ENCODE assay signal across 31 cellular contexts in the genomic region with DNA sequence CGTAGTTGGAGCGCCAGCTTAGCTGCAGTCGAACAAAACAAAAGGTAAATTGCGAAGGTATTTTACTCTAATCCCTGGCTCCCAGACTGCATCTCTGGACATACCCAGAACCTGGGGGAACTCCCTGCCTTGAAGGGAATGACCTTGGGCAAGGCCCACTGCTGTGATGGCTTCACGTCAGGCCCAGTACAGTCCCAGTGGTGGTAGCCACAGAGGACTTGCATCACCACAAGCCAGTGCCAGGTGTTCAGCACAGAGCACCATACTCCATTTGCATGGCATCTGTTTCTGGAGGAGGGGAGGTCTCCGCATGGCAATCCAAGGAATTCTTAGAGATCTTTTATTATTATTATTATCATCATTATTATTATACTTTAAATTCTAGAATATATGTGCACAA. TPM values are rescaled to one million over a fixed set of nuclear protein-coding genes. Genes with fewer than 3 reads are reported as not detected.
"Had no signal": no experiment of that assay in that cellular context is flagged by ENCODE, and none has a peak within 500 bp of the region (broad histone marks: within the 10 kb centered on the region; RNA-seq: fewer than 3 reads in every experiment).

No MANE protein-coding gene starts in this region.

- H3K9me3 ChIP-seq: suprapubic skin, testis, thoracic aorta, thyroid gland, tibial artery, transverse colon, upper lobe of left lung, upper lobe of right lung, uterus, vagina had no signal

- H3K9me3 Mint-ChIP-seq: stimulated activated naive CD8-positive, alpha-beta T cell treated with anti-CD3 and anti-CD28 coated beads, Interleukin-15, Interleukin-2, amounts not matched to agents 100 ng/mL and 50 ng/mL, for 24 hours; type B pancreatic cell had no signal

- H3K27ac ChIP-seq: stomach, suprapubic skin, testis, thoracic aorta, thyroid gland, tibial artery, tibial nerve, transverse colon, upper lobe of left lung, upper lobe of right lung, uterus, vagina had no signal

- H3K4me3 Mint-ChIP-seq: stimulated activated effector memory CD8-positive, alpha-beta T cell treated with anti-CD3 and anti-CD28 coated beads, Interleukin-12 subunit alpha, Interleukin-12 subunit beta, amount 100 ng/mL, for 72 hours; stimulated activated naive B cell treated with anti-CD40 and anti-IgM and Interleukin-4, amounts not matched to agents 10 μg/mL and 1 μg/mL and 100 μg/mL, for 72 hours; stimulated activated naive CD8-positive, alpha-beta T cell treated with anti-CD3 and anti-CD28 coated beads, Interleukin-15, amount 100 ng/mL, for 72 hours; stimulated activated naive CD8-positive, alpha-beta T cell treated with anti-CD3 and anti-CD28 coated beads, Interleukin-15, Interleukin-2, amounts not matched to agents 100 ng/mL and 50 ng/mL, for 24 hours; type B pancreatic cell had no signal

- ATAC-seq: stimulated activated effector memory CD8-positive, alpha-beta T cell treated with anti-CD3 and anti-CD28 coated beads, Interleukin-12 subunit alpha, Interleukin-12 subunit beta, amount 100 ng/mL, for 72 hours; stimulated activated naive B cell treated with anti-CD40 and anti-IgM and Interleukin-4, amounts not matched to agents 10 μg/mL and 1 μg/mL and 100 μg/mL, for 72 hours; stimulated activated naive CD8-positive, alpha-beta T cell treated with anti-CD3 and anti-CD28 coated beads, Interleukin-15, amount 100 ng/mL, for 72 hours; stimulated activated naive CD8-positive, alpha-beta T cell treated with anti-CD3 and anti-CD28 coated beads, Interleukin-15, Interleukin-2, amounts not matched to agents 100 U/mL and 50 U/mL, for 24 hours; upper lobe of right lung had no signal

- DNase-seq: stimulated activated CD4-positive, alpha-beta T cell treated with anti-CD3 and anti-CD28 coated beads, Interleukin-2, amount 100 ng/mL, for 48 hours; stimulated activated CD4-positive, alpha-beta T cell treated with anti-CD3 and anti-CD28 coated beads, Interleukin-4, amount 100 ng/mL, for 1 hour; stimulated activated CD4-positive, alpha-beta T cell treated with anti-CD3 and anti-CD28 coated beads, Interleukin-4, amount 100 ng/mL, for 24 hours; stimulated activated CD4-positive, alpha-beta T cell treated with anti-CD3 and anti-CD28 coated beads, Interleukin-4, amount 100 ng/mL, for 4 hours; stimulated activated CD8-positive, alpha-beta memory T cell treated with anti-CD3 and anti-CD28 coated beads, Interleukin-4, amount 100 ng/mL, for 48 hours; stimulated activated naive B cell treated with anti-CD40 and anti-IgM and Interleukin-4, amounts not matched to agents 10 μg/mL and 1 μg/mL and 100 μg/mL, for 72 hours; stimulated activated naive CD4-positive, alpha-beta T cell; stimulated activated naive CD4-positive, alpha-beta T cell treated with Interleukin-2 at 50 U/mL for 16 hours; stimulated activated naive CD8-positive, alpha-beta T cell treated with anti-CD3 and anti-CD28 coated beads, Interleukin-15, amount 100 ng/mL, for 72 hours; stimulated activated naive CD8-positive, alpha-beta T cell treated with anti-CD3 and anti-CD28 coated beads, Interleukin-15, Interleukin-2, amounts not matched to agents 100 U/mL and 50 U/mL, for 24 hours; stomach; substantia nigra; testis; thyroid gland; tibial artery; transverse colon; trophoblast cell; upper lobe of left lung; upper lobe of right lung; uterus had no signal

- H3K4me1 ChIP-seq: stomach, suprapubic skin, testis, thyroid gland, tibial artery, tibial nerve, transverse colon, upper lobe of left lung, upper lobe of right lung, uterus, vagina had no signal

- H3K27me3 ChIP-seq: stomach, suprapubic skin, testis, thyroid gland, tibial artery, tibial nerve, transverse colon, upper lobe of left lung, upper lobe of right lung, uterus, vagina had no signal

- H3K36me3 ChIP-seq: stomach, suprapubic skin, thoracic aorta, thyroid gland, tibial artery, tibial nerve, transverse colon, upper lobe of left lung, upper lobe of right lung, uterus, vagina had no signal

- H3K27ac Mint-ChIP-seq: stimulated activated effector memory CD8-positive, alpha-beta T cell treated with anti-CD3 and anti-CD28 coated beads, Interleukin-12 subunit alpha, Interleukin-12 subunit beta, amount 100 ng/mL, for 72 hours; stimulated activated naive B cell treated with anti-CD40 and anti-IgM and Interleukin-4, amounts not matched to agents 10 μg/mL and 1 μg/mL and 100 μg/mL, for 72 hours; stimulated activated naive CD8-positive, alpha-beta T cell treated with anti-CD3 and anti-CD28 coated beads, Interleukin-15, amount 100 ng/mL, for 72 hours; stimulated activated naive CD8-positive, alpha-beta T cell treated with anti-CD3 and anti-CD28 coated beads, Interleukin-15, Interleukin-2, amounts not matched to agents 100 ng/mL and 50 ng/mL, for 24 hours; type B pancreatic cell had no signal

- H3K27me3 Mint-ChIP-seq: stimulated activated naive CD8-positive, alpha-beta T cell treated with anti-CD3 and anti-CD28 coated beads, Interleukin-15, amount 100 ng/mL, for 72 hours; stimulated activated naive CD8-positive, alpha-beta T cell treated with anti-CD3 and anti-CD28 coated beads, Interleukin-15, Interleukin-2, amounts not matched to agents 100 ng/mL and 50 ng/mL, for 24 hours; type B pancreatic cell had no signal

- H3K4me1 Mint-ChIP-seq: stimulated activated naive B cell treated with anti-CD40 and anti-IgM and Interleukin-4, amounts not matched to agents 10 μg/mL and 1 μg/mL and 100 μg/mL, for 72 hours; stimulated activated naive CD8-positive, alpha-beta T cell treated with anti-CD3 and anti-CD28 coated beads, Interleukin-15, amount 100 ng/mL, for 72 hours had no signal

- H3K36me3 Mint-ChIP-seq: stimulated activated effector memory CD8-positive, alpha-beta T cell treated with anti-CD3 and anti-CD28 coated beads, Interleukin-12 subunit alpha, Interleukin-12 subunit beta, amount 100 ng/mL, for 72 hours; type B pancreatic cell had no signal

- H3K4me3 ChIP-seq: stomach, suprapubic skin, testis, thoracic aorta, thyroid gland, tibial artery, tibial nerve, transverse colon, upper lobe of left lung, upper lobe of right lung, uterus, vagina had no signal

RNA-seq across cellular contexts. Expression of a gene that starts 5.6 kb away (rescaled TPM):
- total RNA-seq: stomach, subcutaneous adipose tissue, suprapubic skin, temporal lobe, thoracic aorta, thyroid gland, tibial nerve, transverse colon, upper lobe of left lung, upper lobe of right lung, ureter, urinary bladder, uterus, vagina had no signal

RNA-seq across cellular contexts. Expression of a gene that starts 51.8 kb away (rescaled TPM):
- total RNA-seq: stomach, subcutaneous adipose tissue, suprapubic skin, temporal lobe, testis, thoracic aorta, thyroid gland, tibial nerve, transverse colon, upper lobe of left lung, upper lobe of right lung, ureter, urinary bladder, uterus, vagina had no signal
